20 cellular contexts compared by ENCODE assay signal in genomic region chr2:194962254-194962653, GRCh38.
DNase-seq lines count a peak whose midpoint lies in the region; ATAC-seq, FAIRE-seq and TF ChIP-seq lines count a peak whose summit lies in the region.
"Had no signal": no experiment of that assay in that cellular context is flagged by ENCODE, and none has a peak within 500 bp of the region (broad histone marks: within the 10 kb centered on the region; RNA-seq: fewer than 3 reads in every experiment).

No MANE protein-coding gene starts in this region.

- peak overlapping the region; percentile 68 for H3K27ac ChIP-seq in PC-3 (ENCODE audit: low read length)
- H3K27ac ChIP-seq: BLaER1, C4-2B, GM23248 had no signal

- POLR2A ChIA-PET in PC-3 (lab: Charles Lee; ENCODE audit: unreplicated experiment): no interaction called here

- no peak overlapping the region for H2AFZ ChIP-seq in PC-3 (ENCODE audit: low read length)
- H2AFZ ChIP-seq: GM23248 had no signal

- no peak overlapping the region for H3K9ac ChIP-seq in PC-3 (ENCODE audit: low read length)
- H3K9ac ChIP-seq: BLaER1, GM23248 had no signal

- H3K79me2 ChIP-seq in PC-3 (ENCODE audit: low read length): no peaks in the 10 kb centered on the region

- H3K9me3 ChIP-seq in PC-3 (ENCODE audit: low read length): no peaks in the 10 kb centered on the region
- H3K9me3 ChIP-seq: Caco-2 had no signal

- no peak overlapping the region for H3K4me3 ChIP-seq in PC-3 (ENCODE audit: low read length)
- H3K4me3 ChIP-seq: BLaER1, GM12878, GM23248 had no signal

- peak overlapping the region; percentile 66 for H3K4me2 ChIP-seq in PC-3 (ENCODE audit: low read length)
- H3K4me2 ChIP-seq: BLaER1 had no signal

- no peaks in the 10 kb centered on the region for H3K9me2 ChIP-seq in PC-3 (replicated peaks; ENCODE audit: low read length)

- intact Hi-C loops in PC-3 (cut with micrococcal nuclease): no loop called here

- no TSS peak for BruUV-seq in PC-3 (replicated peaks; lab: Mats Ljungman, UMichigan)

- CTCF ChIA-PET in PC-3 (lab: Charles Lee): no interaction called here

- peak; percentile 8 for DNase-seq in ELR (ENCODE audit: low read depth)
- DNase-seq in PC-3: peak; percentile 44
- no peak for DNase-seq in frontal cortex (ENCODE audit: low spot score in 2 of 2)
- no peak for DNase-seq in activated CD8-positive, alpha-beta memory T cell treated with anti-CD3 and anti-CD28 coated beads, Interleukin-2, amount 50 U/mL, for 48 hours
- DNase-seq in mesenteric fat pad (ENCODE audit: low spot score): no peak
- DNase-seq in SKM-1 (lab: John Stamatoyannopoulos, UW; ENCODE audit: unreplicated experiment): no peak
- DNase-seq: Caco-2; CD4-positive, CD25-positive, alpha-beta regulatory T cell; CD8-positive, alpha-beta T cell; DMS153; DND-41; GDM1; GM23248; H7; HCEC 1CT had no signal

- H3K27me3 ChIP-seq in PC-3 (ENCODE audit: low read length): no peaks in the 10 kb centered on the region
- H3K27me3 ChIP-seq: BLaER1 had no signal

- no peaks in the 10 kb centered on the region for H4K20me1 ChIP-seq in PC-3 (ENCODE audit: low read length)
- H4K20me1 ChIP-seq: BLaER1 had no signal

- peaks cover 10% of the 10 kb centered on the region; the same call in 1 of the 2 replicates for H3K4me1 ChIP-seq in PC-3 (ENCODE audit: insufficient read depth, low read length)
- H3K4me1 ChIP-seq: BLaER1, Caco-2 had no signal

- peak; percentile 95 for ATAC-seq in PC-3
- ATAC-seq: CD8-positive, alpha-beta T cell; GM12878 had no signal

- no peaks in the 10 kb centered on the region for H3K36me3 ChIP-seq in PC-3 (ENCODE audit: low read depth, low read length)
- H3K36me3 ChIP-seq: BLaER1 had no signal

- no peak for TF ChIP-seq CTCF in PC-3 (conservative IDR thresholded peaks at IDR 0.05; ENCODE audit: low read depth, low read length)

- peak; percentile 85 for FAIRE-seq in frontal cortex (lab: Jason Lieb, UNC)
- FAIRE-seq: GM12878, GM19239, H1 had no signal

- H3F3A ChIP-seq in PC-3 (ENCODE audit: low read length, unreplicated experiment): no peaks in the 10 kb centered on the region

Comparison
In these comparisons a context has a peak if more than half of its experiments do, and no peak if none do; other contexts are left out.
1. DNase-seq: peak in ELR (single experiment) and PC-3 (single experiment); none in frontal cortex (0 of 2), activated CD8-positive, alpha-beta memory T cell treated with anti-CD3 and anti-CD28 coated beads, Interleukin-2, amount 50 U/mL, for 48 hours (single experiment), mesenteric fat pad (single experiment) and SKM-1 (single experiment).